25 cellular contexts compared by ENCODE assay signal in genomic region chr10:44776181-44776580, GRCh38.
"Had no signal": no experiment of that assay in that cellular context is flagged by ENCODE, and none has a peak within 500 bp of the region (broad histone marks: within the 10 kb centered on the region; RNA-seq: fewer than 3 reads in every experiment).

No MANE protein-coding gene starts in this region.

- H3K27ac ChIP-seq: colonic mucosa, epithelial cell of prostate, esophagus squamous epithelium, gastrocnemius medialis, heart right ventricle, left lung, lower lobe of right lung had no signal

- ATAC-seq: esophagus mucosa, gastrocnemius medialis, left lung, left ventricle myocardium superior, lower lobe of right lung had no signal

- H3K4me1 Mint-ChIP-seq: mesothelial cell of epicardium, naive B cell had no signal

- DNase-seq: colonic mucosa; cortex of kidney; effector memory CD4-positive, alpha-beta T cell; erythroblast; esophagus squamous epithelium; foreskin fibroblast; foreskin melanocyte; gastrocnemius medialis; glutamatergic neuron; heart right ventricle; hippocampal formation; left cardiac atrium; left lung; left ventricle myocardium superior; lower lobe of right lung; mesenchymal stem cell; mucosa of descending colon; naive B cell had no signal

- H3K27me3 ChIP-seq: colonic mucosa, esophagus squamous epithelium, gastrocnemius medialis, left lung had no signal

- H3K4me3 ChIP-seq: colonic mucosa, esophagus squamous epithelium, gastrocnemius medialis, heart right ventricle, left lung, lower lobe of right lung, mucosa of descending colon had no signal

- H3K4me3 Mint-ChIP-seq: dendritic cell treated with granulocyte-macrophage colony-stimulating factor and Interleukin-4, amounts not matched to agents 40 ng/mL and 50 ng/mL, for 4 days; mesothelial cell of epicardium; naive B cell had no signal

- H3K36me3 ChIP-seq: colonic mucosa, esophagus squamous epithelium, gastrocnemius medialis, heart right ventricle, left lung, lower lobe of right lung had no signal

- H3K9me3 Mint-ChIP-seq: dendritic cell treated with granulocyte-macrophage colony-stimulating factor and Interleukin-4, amounts not matched to agents 40 ng/mL and 50 ng/mL, for 4 days; naive B cell had no signal

- H3K4me1 ChIP-seq: colonic mucosa, esophagus squamous epithelium, gastrocnemius medialis, left lung, lower lobe of right lung had no signal

- FAIRE-seq: endometrium, islet of Langerhans, keratinocyte had no signal

- H3K9me3 ChIP-seq: colonic mucosa, esophagus squamous epithelium, gastrocnemius medialis, left lung, lower lobe of right lung, mucosa of descending colon had no signal

- H3K27ac Mint-ChIP-seq: dendritic cell treated with granulocyte-macrophage colony-stimulating factor and Interleukin-4, amounts not matched to agents 40 ng/mL and 50 ng/mL, for 4 days; mesothelial cell of epicardium; naive B cell had no signal

- H3K36me3 Mint-ChIP-seq: mesothelial cell of epicardium, naive B cell had no signal
